Comparison of ENCODE assay signal across 1 cellular context in the genomic region with DNA sequence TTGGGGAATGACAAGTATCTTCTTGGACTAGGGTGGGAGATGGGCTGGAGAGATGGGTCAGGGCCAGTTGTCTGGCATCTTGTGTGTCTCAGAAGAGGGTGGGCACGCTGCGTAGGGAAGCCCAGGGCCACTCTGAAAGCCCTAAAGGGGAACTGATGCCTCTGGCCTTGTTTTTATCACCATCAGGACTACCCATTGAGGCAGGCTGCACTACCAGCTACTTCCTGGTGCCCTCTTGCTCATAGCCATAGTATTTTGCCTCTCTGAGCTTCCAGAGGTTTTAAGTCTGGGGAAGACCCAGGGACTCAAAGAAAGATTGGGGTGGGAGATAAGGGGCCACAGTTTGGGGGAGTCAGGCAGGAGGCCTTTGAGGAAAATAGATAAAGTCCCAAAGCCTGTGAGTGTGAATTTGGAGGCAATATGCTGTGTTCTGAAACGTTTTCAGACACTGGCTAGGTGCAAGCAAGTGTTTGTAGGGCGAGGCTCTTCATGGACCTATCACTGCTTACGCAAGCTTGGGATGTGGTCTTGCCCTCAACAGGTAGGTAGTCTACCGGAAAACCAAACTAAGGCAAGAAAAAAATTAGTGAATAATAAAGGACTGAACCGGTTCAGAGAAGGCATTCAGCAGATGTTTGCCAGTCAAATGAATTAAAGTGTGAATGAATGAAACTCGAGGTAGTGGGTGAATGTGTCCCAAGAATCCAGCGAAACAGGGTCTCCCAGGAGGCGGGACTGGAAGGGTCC.
TF ChIP-seq lines count a peak whose summit lies in the region.

No MANE protein-coding gene starts in this region.

TF ChIP-seq in H1, 55 proteins besides CTCF, POLR2A, EP300 and RAD21:
- TF ChIP-seq HDAC6 (IDR thresholded peaks at IDR 0.05; ENCODE audit: low read depth, low read length) (no peak), FOSL1 (IDR thresholded peaks at IDR 0.05; ENCODE audit: insufficient read depth, low read depth, low read length) (no peak), POLR2AphosphoS5 (IDR thresholded peaks at IDR 0.05; ENCODE audit: low read depth, low read length) (no peak), TCF12 (IDR thresholded peaks at IDR 0.05; ENCODE audit: low read depth, low read length) (no peak), JUN (IDR thresholded peaks at IDR 0.05; ENCODE audit: low read depth, low read length) (no peak), JUND (IDR thresholded peaks at IDR 0.05; ENCODE audit: low read length) (no peak), TAF7 (optimal IDR thresholded peaks at IDR 0.05; ENCODE audit: borderline replicate concordance, low read depth, low read length) (no peak), SP1 (IDR thresholded peaks at IDR 0.05; ENCODE audit: low read depth, low read length) (no peak), YY1 (IDR thresholded peaks at IDR 0.05; ENCODE audit: low read depth, low read length) (no peak), BACH1 (IDR thresholded peaks at IDR 0.05; ENCODE audit: low read length) (no peak), CEBPB (IDR thresholded peaks at IDR 0.05; ENCODE audit: low read depth, low read length) (no peak), HDAC2 (IDR thresholded peaks at IDR 0.05; ENCODE audit: borderline replicate concordance in 1 of 2, low read depth in 2 of 2, low read length in 2 of 2) (no peak), CREB1 (IDR thresholded peaks at IDR 0.05) (no peak), MAX (IDR thresholded peaks at IDR 0.05) (no peak)
- TF ChIP-seq, protein P1, sequence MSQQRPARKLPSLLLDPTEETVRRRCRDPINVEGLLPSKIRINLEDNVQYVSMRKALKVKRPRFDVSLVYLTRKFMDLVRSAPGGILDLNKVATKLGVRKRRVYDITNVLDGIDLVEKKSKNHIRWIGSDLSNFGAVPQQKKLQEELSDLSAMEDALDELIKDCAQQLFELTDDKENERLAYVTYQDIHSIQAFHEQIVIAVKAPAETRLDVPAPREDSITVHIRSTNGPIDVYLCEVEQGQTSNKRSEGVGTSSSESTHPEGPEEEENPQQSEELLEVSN (IDR thresholded peaks at IDR 0.05) = no peak
